ENCODE assay signal across 8 cellular contexts in the genomic region with DNA sequence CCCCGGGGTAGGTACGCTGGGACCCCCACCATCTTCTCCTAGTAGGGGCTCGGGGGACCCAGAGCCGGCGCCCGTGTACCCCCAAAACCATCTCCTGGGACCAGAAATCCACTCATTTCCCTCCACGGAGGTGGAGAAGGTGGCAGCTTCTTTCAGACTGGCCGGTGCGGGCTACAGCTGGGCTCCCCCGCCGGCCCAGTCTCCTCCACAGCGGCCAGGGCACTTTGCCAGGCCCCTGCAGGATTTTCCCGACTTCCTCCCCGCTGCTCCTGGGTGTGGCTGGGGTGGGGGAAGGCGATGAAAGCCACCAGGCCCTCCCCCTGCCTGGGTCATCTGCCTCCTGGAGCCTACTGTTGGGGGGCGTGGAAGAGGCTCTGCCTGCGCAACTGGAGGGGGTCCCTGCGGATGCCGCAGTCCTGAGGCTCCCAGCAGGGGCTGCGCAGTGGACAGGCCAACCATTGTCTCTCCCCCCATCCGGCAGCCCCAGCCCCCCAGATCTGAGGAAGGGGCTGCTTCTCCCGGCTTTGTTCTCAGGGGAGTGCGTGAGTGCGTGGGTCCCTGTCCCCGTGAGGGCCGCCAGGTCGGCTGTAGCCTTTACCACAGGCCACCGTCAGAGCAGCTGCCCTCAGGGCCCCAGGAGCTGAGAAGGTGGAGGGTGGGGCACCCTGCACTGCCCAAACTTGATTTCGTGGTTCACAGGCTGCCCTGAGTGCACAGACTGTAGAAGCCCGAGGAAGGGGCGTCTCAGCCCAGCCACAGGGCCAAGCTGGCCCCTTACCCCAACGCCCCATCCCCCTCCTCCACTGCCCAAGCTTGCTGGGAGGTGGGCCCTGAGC. TPM values are rescaled to one million over a fixed set of nuclear protein-coding genes. Genes with fewer than 3 reads are reported as not detected.
A peak's percentile ranks its signal among the peaks of the same experiment; 100 is the strongest.
DNase-seq lines count a peak whose midpoint lies in the region; ATAC-seq, FAIRE-seq and TF ChIP-seq lines count a peak whose summit lies in the region.

No MANE protein-coding gene starts in this region.

- H3K9ac ChIP-seq in Karpas-422 (ENCODE audit: low read length) = no peak overlapping the region
- peak overlapping the region; percentile 45; the same call in 1 of the 2 replicates for H3K9ac ChIP-seq in iPS-20b (ENCODE audit: low read depth, low read length)

- intact Hi-C loops in ascending aorta (cut with DNase I) = no loop called here
- intact Hi-C loops in stomach (cut with DNase I; ENCODE audit: low total_unique reads) = no loop called here

- TF ChIP-seq POLR2A in stomach (IDR thresholded peaks at IDR 0.05) = no peak

- H3K4me3 ChIP-seq in Karpas-422 (ENCODE audit: low read length) (peak overlapping the region; percentile 67; the same call in 1 of the 2 replicates), ascending aorta (peak overlapping the region; percentile 93 to 95), iPS-20b (ENCODE audit: low read length) (peak overlapping the region; percentile 66), stomach (peak overlapping the region; percentile 75 to 89 (median 77))

- DNase-seq in DMS 273 (lab: John Stamatoyannopoulos, UW; ENCODE audit: unreplicated experiment) = peak; percentile 88
- DNase-seq in Karpas-422 = no peak
- DNase-seq in ascending aorta (ENCODE audit: low spot score in 2 of 2) = no peak
- DNase-seq in stomach = peak; percentile 80
- no peak for DNase-seq in NCI-H1436 (lab: John Stamatoyannopoulos, UW)
- no peak for DNase-seq in D721Med (ENCODE audit: insufficient read length, low spot score)

- peaks cover 11% of the 10 kb centered on the region for H3K4me1 ChIP-seq in Karpas-422 (ENCODE audit: low read length)
- H3K4me1 ChIP-seq in ascending aorta = peaks cover 9 to 10% of the 10 kb centered on the region in 2 donors
- H3K4me1 ChIP-seq in iPS-20b (ENCODE audit: insufficient read depth, low read length) = peaks cover 22% of the 10 kb centered on the region
- peaks cover 40 to 70% (median 53%) of the 10 kb centered on the region in 4 donors for H3K4me1 ChIP-seq in stomach

- 2 to 21% (median 12%) methylated on average over 17 to 32 of the region's 32 CpGs for WGBS in stomach, 5 donors

- no peak for ATAC-seq in GM18511 (IDR thresholded peaks at IDR 0.05; ENCODE audit: unreplicated experiment)

- no peak for FAIRE-seq in D721Med (lab: Jason Lieb, UNC)

- no peak for TF ChIP-seq CTCF in ascending aorta (IDR thresholded peaks at IDR 0.05)
- TF ChIP-seq CTCF in stomach (IDR thresholded peaks at IDR 0.05) = no peak
- TF ChIP-seq CTCF in D721Med (IDR thresholded peaks at IDR 0.05; ENCODE audit: insufficient read depth, missing control alignments) = no peak

- no peaks in the 10 kb centered on the region for H3K79me2 ChIP-seq in Karpas-422 (ENCODE audit: low read length)

- no peak for TF ChIP-seq EP300 in stomach (IDR thresholded peaks at IDR 0.05)

- H3K9me2 ChIP-seq in Karpas-422 (replicated peaks; ENCODE audit: insufficient read depth, low read length) = no peaks in the 10 kb centered on the region

- H3K27me3 ChIP-seq in Karpas-422 (ENCODE audit: low read length) = no peaks in the 10 kb centered on the region
- H3K27me3 ChIP-seq in ascending aorta = no peaks in the 10 kb centered on the region
- H3K27me3 ChIP-seq in iPS-20b (ENCODE audit: insufficient read depth, low read length) = no peaks in the 10 kb centered on the region; the same call in 1 of the 2 replicates
- H3K27me3 ChIP-seq in stomach = peaks cover 0 to 22% (median 7%) of the 10 kb centered on the region in 3 donors

- H2AFZ ChIP-seq in Karpas-422 (ENCODE audit: low read length) = no peak overlapping the region

- peaks cover 19% of the 10 kb centered on the region; the same call in 1 of the 2 replicates for H4K20me1 ChIP-seq in Karpas-422 (ENCODE audit: insufficient read depth, low read depth, low read length)

- H3K27ac ChIP-seq in Karpas-422 (ENCODE audit: low read length) (no peak overlapping the region), ascending aorta (no peak overlapping the region), iPS-20b (ENCODE audit: low read length) (no peak overlapping the region), stomach (peak overlapping the region; percentile 34 to 98 (median 90))

- H3K9me3 ChIP-seq in Karpas-422 (ENCODE audit: low read length) (no peaks in the 10 kb centered on the region), ascending aorta (no peaks in the 10 kb centered on the region), iPS-20b (ENCODE audit: insufficient read depth, low read depth, low read length) (no peaks in the 10 kb centered on the region), stomach (no peaks in the 10 kb centered on the region)

- peak overlapping the region; percentile 79 for H3K4me2 ChIP-seq in Karpas-422 (ENCODE audit: low read depth, low read length, poor library complexity, severe bottlenecking)

- H3K36me3 ChIP-seq in Karpas-422 (ENCODE audit: insufficient read depth, low read length) (no peaks in the 10 kb centered on the region), ascending aorta (no peaks in the 10 kb centered on the region), iPS-20b (ENCODE audit: insufficient read depth, low read depth, low read length) (peaks cover 21% of the 10 kb centered on the region; the same call in 1 of the 2 replicates), stomach (no peaks in the 10 kb centered on the region)

RNA-seq across cellular contexts. Expression of a gene that starts 1.3 kb away (rescaled TPM):
- total RNA-seq in Karpas-422 (2014; rRNA removed; shearing (Covaris generic); ENCODE audit: low replicate concordance) = 2.4 and 8.4 TPM in 2 replicates
- total RNA-seq in ascending aorta = 109 TPM
- 100 to 1,000 TPM in 2 of 5 donors, 10 to 100 TPM in 3; 38.0 to 459 (median 77.8) TPM for total RNA-seq in stomach
- polyA plus RNA-seq in stomach = 10 to 100 TPM in 2 of 3 donors, 1 to 10 TPM in 1; 3.5 to 33.7 (median 31.9) TPM

RNA-seq across cellular contexts. Expression of a gene that starts 7.9 kb away (rescaled TPM):
- total RNA-seq in Karpas-422 (2014; rRNA removed; shearing (Covaris generic); ENCODE audit: low replicate concordance) = 102 and 127 TPM in 2 replicates
- total RNA-seq in ascending aorta (125 TPM), stomach (10 to 100 TPM; 16.3 to 84.6 (median 19.3) TPM)
- 100 to 1,000 TPM in 1 of 3 donors, 10 to 100 TPM in 2; 78.1 to 105 (median 97.1) TPM for polyA plus RNA-seq in stomach

RNA-seq across cellular contexts. Expression of a gene that starts 21.3 kb away (rescaled TPM):
- total RNA-seq in Karpas-422 (2014; rRNA removed; shearing (Covaris generic); ENCODE audit: low replicate concordance) = not detected in 2 replicates
- total RNA-seq in ascending aorta (285 TPM), stomach (100 to 1,000 TPM in 1 of 5 donors, 10 to 100 TPM in 3, not detected in 1; 14.9 to 212 (median 60.8) TPM)
- 10 to 100 TPM in 2 of 3 donors, 1 to 10 TPM in 1; 4.0 to 29.3 (median 13.4) TPM for polyA plus RNA-seq in stomach

RNA-seq across cellular contexts. Expression of a gene that starts 39.3 kb away (rescaled TPM):
- total RNA-seq in Karpas-422 (2014; rRNA removed; shearing (Covaris generic); ENCODE audit: low replicate concordance) = not detected in 2 replicates
- total RNA-seq in ascending aorta (not detected), stomach (under 1 TPM in 1 of 5 donors, not detected in 4; 0.43 TPM)
- polyA plus RNA-seq in stomach = under 1 TPM; 0.37 to 0.88 (median 0.46) TPM

RNA-seq across cellular contexts. Expression of a gene that starts 52.9 kb away (rescaled TPM):
- total RNA-seq in Karpas-422 (2014; rRNA removed; shearing (Covaris generic); ENCODE audit: low replicate concordance) = not detected in 2 replicates
- total RNA-seq in ascending aorta = not detected
- total RNA-seq in stomach = 1 to 10 TPM in 2 of 5 donors, not detected in 3; 1.4 to 5.9 TPM
- 1 to 10 TPM; 3.2 to 8.1 (median 3.4) TPM for polyA plus RNA-seq in stomach

Comparison
In these comparisons a context has a peak if more than half of its experiments do, and no peak if none do; other contexts are left out.
1. DNase-seq: peak in DMS 273 (single experiment) and stomach (single experiment); none in Karpas-422 (single experiment), ascending aorta (0 of 2), NCI-H1436 (single experiment) and D721Med (single experiment).
2. H3K27ac ChIP-seq: peak in stomach (5 of 5); none in Karpas-422 (single experiment), ascending aorta (0 of 2) and iPS-20b (single experiment).
3. Peak in every context shown above with its lines, with median percentiles within 50 percentile points of each other: H3K4me3 ChIP-seq.